Comparison of ENCODE assay signal across 9 cellular contexts in the genomic region with DNA sequence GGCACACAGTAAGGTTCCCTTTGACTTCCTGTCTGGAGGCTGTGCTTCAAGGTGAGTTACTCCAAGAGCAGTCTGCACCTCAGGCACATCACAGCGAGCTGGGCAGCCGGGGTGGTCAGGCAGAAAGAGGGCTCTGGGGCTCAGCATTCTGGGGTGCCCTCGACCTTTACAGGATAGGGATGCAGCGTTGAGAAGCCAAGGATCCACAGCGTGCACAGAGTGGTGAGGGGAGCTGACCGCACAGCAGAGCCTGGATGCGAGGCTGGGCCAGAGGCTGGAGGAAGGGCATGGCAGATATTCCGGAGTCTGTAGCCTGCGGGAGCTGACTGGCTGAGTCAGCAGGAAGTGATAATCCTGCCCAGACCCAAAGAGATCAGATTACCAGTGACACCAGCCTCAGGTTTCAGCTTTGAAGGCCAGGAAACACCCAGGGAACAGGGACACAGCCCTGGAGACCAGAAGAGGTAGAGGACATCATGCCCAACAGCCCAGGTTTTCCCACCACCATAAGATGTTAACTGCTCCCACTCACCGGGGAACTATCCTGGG. TPM values are rescaled to one million over a fixed set of nuclear protein-coding genes. Genes with fewer than 3 reads are reported as not detected.
DNase-seq lines count a peak whose midpoint lies in the region; ATAC-seq and TF ChIP-seq lines count a peak whose summit lies in the region.
"Had no signal": no experiment of that assay in that cellular context is flagged by ENCODE, and none has a peak within 500 bp of the region (broad histone marks: within the 10 kb centered on the region; RNA-seq: fewer than 3 reads in every experiment).

No MANE protein-coding gene starts in this region.

- H4K20me1 ChIP-seq in GM23248 (ENCODE audit: insufficient read depth): no peaks in the 10 kb centered on the region

- CTCF ChIA-PET in Panc1 (lab: Charles Lee): interaction anchor here (0.5 kb wide), 1 partner anchor 15 kb away, joined by 3 read pairs; no protein-coding TSS in a partner anchor

- peak overlapping the region; percentile 88 for H4K8ac ChIP-seq in trophoblast cell (ENCODE audit: low read depth, low read length)

- H3K36me3 ChIP-seq in GM23248 (ENCODE audit: low read depth) (no peaks in the 10 kb centered on the region), Panc1 (ENCODE audit: control insufficient read depth, insufficient read depth, low read length) (no peaks in the 10 kb centered on the region), trophoblast cell (ENCODE audit: control insufficient read depth in 1 of 2, insufficient read depth in 2 of 2, low read length in 2 of 2) (no peaks in the 10 kb centered on the region)

- H3K27me3 ChIP-seq in GM23248 (replicated peaks; ENCODE audit: insufficient read depth): no peaks in the 10 kb centered on the region
- no peaks in the 10 kb centered on the region for H3K27me3 ChIP-seq in Panc1 (ENCODE audit: control insufficient read depth, insufficient read depth, low read length)
- H3K27me3 ChIP-seq in trophoblast cell (ENCODE audit: insufficient read depth, low read length): no peaks in the 10 kb centered on the region

- peak overlapping the region; percentile 84 for H3K18ac ChIP-seq in trophoblast cell (ENCODE audit: low read length)

- TF ChIP-seq CTCF in Panc1 (IDR thresholded peaks at IDR 0.05) (no peak), fibroblast of mammary gland (conservative IDR thresholded peaks at IDR 0.05; ENCODE audit: control insufficient read depth, insufficient read depth, low read depth, low read length) (no peak)

- H3K14ac ChIP-seq in trophoblast cell (ENCODE audit: low read length): peak overlapping the region; percentile 62

- peak overlapping the region; percentile 78 for H2BK5ac ChIP-seq in trophoblast cell (ENCODE audit: low read depth, low read length, poor library complexity)

- peak overlapping the region; percentile 91 for H2BK12ac ChIP-seq in trophoblast cell (ENCODE audit: low read length)

- H3K4me2 ChIP-seq in GM23248 (ENCODE audit: unreplicated experiment): peak overlapping the region; percentile 65
- peak overlapping the region; percentile 11 for H3K4me2 ChIP-seq in trophoblast cell (ENCODE audit: low read length)

- H4K91ac ChIP-seq in trophoblast cell (ENCODE audit: low read depth, low read length): peak overlapping the region; percentile 96

- peak overlapping the region; percentile 26 for H3K4ac ChIP-seq in trophoblast cell (ENCODE audit: low read depth, low read length)

- ATAC-seq in Panc1 (peak; percentile 97), GM18873 (IDR thresholded peaks at IDR 0.05; ENCODE audit: low FRiP score, unreplicated experiment) (no peak), HG02798 (IDR thresholded peaks at IDR 0.05; ENCODE audit: poor library complexity, unreplicated experiment) (no peak), HG03039 (IDR thresholded peaks at IDR 0.05; ENCODE audit: unreplicated experiment) (no peak)

- POLR2A ChIA-PET in Panc1 (lab: Charles Lee): no interaction called here

- H3K27ac ChIP-seq in GM23248 (peak overlapping the region; percentile 30), Panc1 (ENCODE audit: low read length) (peak overlapping the region; percentile 48; the same call in 1 of the 2 replicates), trophoblast cell (ENCODE audit: low read depth, low read length) (peak overlapping the region; percentile 86)

- H3K79me2 ChIP-seq in GM23248 (ENCODE audit: insufficient read depth) (no peaks in the 10 kb centered on the region), trophoblast cell (ENCODE audit: control insufficient read depth, insufficient read depth, low read length, poor library complexity) (peaks cover 2% of the 10 kb centered on the region)

- no peak overlapping the region for H3K23ac ChIP-seq in trophoblast cell (ENCODE audit: low read length)

- in situ Hi-C loops in GM23248 (cut with MboI): no loop called here
- in situ Hi-C loops in Panc1 (cut with HindIII; ENCODE audit: low pct_unique_long_range_greater_than_20kb, low sequenced_read_pairs): no loop called here

- H3F3A ChIP-seq in GM23248 (ENCODE audit: insufficient read depth): no peaks in the 10 kb centered on the region

- H4K12ac ChIP-seq in trophoblast cell (ENCODE audit: low read depth, low read length): peak overlapping the region; percentile 65

- 0 out of 2 replicates have a peak overlapping the region, but pooled peaks have one; percentile 24 for H3K4me3 ChIP-seq in GM23248
- peak overlapping the region in 1 of 2 experiments; percentile 34; a peak in 1 of 4 replicates for H3K4me3 ChIP-seq in Panc1 (ENCODE audit: low read depth in 2 of 2, low read length in 2 of 2)
- H3K4me3 ChIP-seq in fibroblast of mammary gland (ENCODE audit: control insufficient read depth, low read depth, low read length): no peak overlapping the region
- H3K4me3 ChIP-seq in trophoblast cell (ENCODE audit: low read depth, low read length): no peak overlapping the region

- no peaks in the 10 kb centered on the region for H3K9me2 ChIP-seq in GM23248 (ENCODE audit: insufficient read depth)

- H2AK5ac ChIP-seq in trophoblast cell (ENCODE audit: low read length): peak overlapping the region; percentile 28

- intact Hi-C loops in Panc1 (cut with micrococcal nuclease; ENCODE audit: unreplicated experiment): no loop called here

- DNase-seq in GM23248 (peak; percentile 80), Panc1 (ENCODE audit: low read depth, low spot score) (no peak), fibroblast of mammary gland (ENCODE audit: low read depth) (peak; percentile 79), trophoblast cell (peak; percentile 88 to 92), mesenteric fat pad (ENCODE audit: low spot score) (no peak)
- DNase-seq: effector CD8-positive, alpha-beta T cell had no signal

- peak overlapping the region; percentile 87 for H2BK120ac ChIP-seq in trophoblast cell (ENCODE audit: insufficient read depth, low read length, poor library complexity)

- 0 out of 2 replicates have a peak overlapping the region, but pooled peaks have one; percentile 19 for H3K9ac ChIP-seq in GM23248
- H3K9ac ChIP-seq in trophoblast cell (ENCODE audit: low read length): no peak overlapping the region

- 38 to 39% methylated on average over 10 of the region's 10 CpGs for WGBS in GM23248 (ENCODE audit: low coverage in 1 of 2, low lambda C conversion rate in 2 of 2, missing lambda C conversion rate in 2 of 2), 2 experiments
- WGBS in trophoblast cell (ENCODE audit: extremely low coverage, insufficient coverage, insufficient read length): no CpG with 5 or more reads among the region's 10 CpGs

- H3K9me3 ChIP-seq in GM23248 (ENCODE audit: low read depth): no peaks in the 10 kb centered on the region
- no peaks in the 10 kb centered on the region for H3K9me3 ChIP-seq in Panc1 (ENCODE audit: control insufficient read depth, insufficient read depth, low read depth, low read length)
- no peaks in the 10 kb centered on the region for H3K9me3 ChIP-seq in trophoblast cell (ENCODE audit: insufficient read depth, low read depth, low read length)

- peaks cover 13% of the 10 kb centered on the region for H3K79me1 ChIP-seq in trophoblast cell (ENCODE audit: low read length)

- BruUV-seq in Panc1 (replicated peaks; lab: Mats Ljungman, UMichigan): no TSS peak

- H3K4me1 ChIP-seq in GM23248 (ENCODE audit: insufficient read depth) (peaks cover 13% of the 10 kb centered on the region; the same call in 1 of the 2 replicates), Panc1 (ENCODE audit: control insufficient read depth, insufficient read depth, low read length) (peaks cover 7% of the 10 kb centered on the region; the same call in 1 of the 2 replicates), trophoblast cell (ENCODE audit: control insufficient read depth in 1 of 2, insufficient read depth in 2 of 2, low read length in 2 of 2) (peaks cover 6% of the 10 kb centered on the region in 2 experiments)

- H2AFZ ChIP-seq in GM23248 (peak overlapping the region; percentile 82), trophoblast cell (ENCODE audit: insufficient read depth, low read length, poor library complexity) (peak overlapping the region; percentile 94)

RNA-seq across cellular contexts. Expression of a gene that starts 38.4 kb away (rescaled TPM):
- total RNA-seq in GM23248 (2014; rRNA removed; shearing (Covaris generic)): 0.25 TPM in 1 of 2 replicates, not detected in the other
- 0.51 and 0.69 TPM in 2 replicates for polyA plus RNA-seq in GM23248 (2016; fragmentation: Nextera tagmentation; extraction: Ambion mirVana)
- 0.10 TPM for total RNA-seq in Panc1 (2021; ENCODE audit: unreplicated experiment)
- not detected for polyA plus RNA-seq in Panc1 (2012; ENCODE audit: insufficient read length)
- polyA plus RNA-seq in trophoblast cell (2013): 19.2 and 19.5 TPM in 2 replicates
- 58.5 TPM for total RNA-seq in mesenteric fat pad

Comparison
In these comparisons a context has a peak if more than half of its experiments do, and no peak if none do; other contexts are left out.
1. DNase-seq: peak in GM23248 (single experiment), fibroblast of mammary gland (single experiment) and trophoblast cell (2 of 2); none in Panc1 (single experiment) and mesenteric fat pad (single experiment).
2. H3K27ac ChIP-seq: peak in every context shown above with its lines; median percentile 86 in trophoblast cell; 48 in Panc1; 30 in GM23248.
3. RNA of a gene that starts 38.4 kb away (total RNA-seq): 58.5 TPM in mesenteric fat pad (single experiment); 0.25 TPM in GM23248 and 0.10 TPM in Panc1 (single experiment); every median in the first group is over 10 times any median in the second.